Comparison of ENCODE assay signal across 8 cellular contexts in the genomic region with DNA sequence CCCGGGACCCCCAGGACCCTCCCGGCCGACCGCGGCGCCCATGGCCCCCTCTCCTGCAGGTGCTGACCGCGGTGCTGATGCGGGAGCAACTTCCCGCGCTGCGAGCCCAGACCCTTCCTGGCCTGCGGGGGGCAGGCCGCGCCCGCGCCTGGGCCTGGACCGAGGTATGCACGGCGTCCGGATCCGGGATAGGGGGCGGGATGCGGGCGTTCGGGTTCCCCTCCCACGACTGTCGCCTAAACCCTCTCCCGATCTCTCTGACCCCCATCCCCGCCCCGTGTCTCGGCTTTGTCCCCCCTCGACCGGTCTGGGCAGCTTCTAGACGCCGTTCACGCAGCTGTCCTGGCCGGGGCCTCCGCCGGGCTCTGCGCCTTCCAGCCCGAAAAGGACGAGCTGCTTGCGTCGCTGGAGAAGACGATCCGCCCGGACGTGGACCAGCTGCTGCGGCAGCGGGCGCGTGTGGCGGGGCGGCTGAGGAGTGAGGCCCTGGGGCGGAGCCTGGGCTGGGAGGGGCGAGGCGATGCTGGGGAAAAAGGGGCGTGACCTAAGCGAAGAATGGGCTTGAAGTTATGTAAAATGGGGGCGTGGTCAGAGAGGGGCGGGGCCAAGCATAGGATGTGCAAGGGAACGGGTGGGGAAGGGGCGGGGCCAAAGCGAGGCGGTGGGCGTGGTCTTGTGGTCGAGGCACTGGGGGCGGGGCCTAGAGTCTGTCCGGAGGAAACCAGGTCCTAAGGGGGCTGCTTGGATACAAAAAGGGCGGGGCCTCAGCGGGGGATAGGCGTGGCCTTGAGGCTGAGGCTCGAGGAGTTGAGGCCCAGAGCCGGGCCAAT. TPM values are rescaled to one million over a fixed set of nuclear protein-coding genes. Genes with fewer than 3 reads are reported as not detected.
A peak's percentile ranks its signal among the peaks of the same experiment; 100 is the strongest.
DNase-seq lines count a peak whose midpoint lies in the region; ATAC-seq and TF ChIP-seq lines count a peak whose summit lies in the region.

No MANE protein-coding gene starts in this region.

- POLR2A ChIA-PET in naive thymus-derived CD4-positive, alpha-beta T cell (lab: Charles Lee), result interaction anchor here (1.3 to 2.5 kb wide), 3 partner anchors 11 to 28 kb away, joined by 3 to 8 read pairs (median 6); partner anchors contain the start of gene PGLS

- H3K36me3 ChIP-seq in naive thymus-derived CD4-positive, alpha-beta T cell (ENCODE audit: control insufficient read depth in 2 of 3, insufficient read depth in 3 of 3, low read length in 3 of 3), result no peaks in the 10 kb centered on the region

- DNase-seq in AG08396 (ENCODE audit: low spot score), result peak; percentile 99
- peak; percentile 88 for DNase-seq in LoVo (ENCODE audit: low spot score)
- DNase-seq in RPMI7951 (ENCODE audit: low read depth), result peak; percentile 93
- peak; percentile 87 to 90 for DNase-seq in activated T-helper 1 cell treated with anti-CD3 and anti-CD28 coated beads, Interleukin-2, amount 50 U/mL, for 16 hours (ENCODE audit: low read depth in 1 of 2, low spot score in 1 of 2)
- peak; percentile 92 for DNase-seq in fibroblast of mammary gland (ENCODE audit: low read depth)
- DNase-seq in naive thymus-derived CD4-positive, alpha-beta T cell, result peak; percentile 87 to 99 (median 94)
- DNase-seq in stimulated activated CD8-positive, alpha-beta memory T cell treated with anti-CD3 and anti-CD28 coated beads, Interleukin-7, amount 100 ng/mL, for 4 hours (ENCODE audit: low read depth in 2 of 2), result peak; percentile 89 to 94

- peaks cover 0 to 34% (median 0%) of the 10 kb centered on the region in 5 donors for H3K27me3 Mint-ChIP-seq in naive thymus-derived CD4-positive, alpha-beta T cell

- CTCF ChIA-PET in naive thymus-derived CD4-positive, alpha-beta T cell (lab: Charles Lee), result interaction anchor here (0.7 kb wide), 2 partner anchors 15 to 18 kb away, joined by 4 read pairs; no protein-coding TSS in a partner anchor

- no peaks in the 10 kb centered on the region for H3K36me3 Mint-ChIP-seq in naive thymus-derived CD4-positive, alpha-beta T cell

- intact Hi-C loops in naive thymus-derived CD4-positive, alpha-beta T cell (cut with micrococcal nuclease), result loop anchor here (1.0 to 5.0 kb wide), 7 partner anchors 16 to 1663 kb away; partner anchors contain the start of genes COLGALT1 (in 2 of the 2), NR2C2AP (in 1 of the 2), PGLS (in 1 of the 2) and SLC27A1 (in 1 of the 2)

- H3K27ac Mint-ChIP-seq in naive thymus-derived CD4-positive, alpha-beta T cell, result peak overlapping the region; percentile 16 to 81 (median 62)

- no peaks in the 10 kb centered on the region for H3K9me3 ChIP-seq in naive thymus-derived CD4-positive, alpha-beta T cell (ENCODE audit: control insufficient read depth in 2 of 3, low read length in 3 of 3)

- ATAC-seq in GM19467 (IDR thresholded peaks at IDR 0.05; ENCODE audit: unreplicated experiment), result peak; percentile 61
- peak; percentile 100 for ATAC-seq in naive thymus-derived CD4-positive, alpha-beta T cell

- TF ChIP-seq CTCF in fibroblast of mammary gland (conservative IDR thresholded peaks at IDR 0.05; ENCODE audit: control insufficient read depth, insufficient read depth, low read depth, low read length), result no peak

- H3K4me1 Mint-ChIP-seq in naive thymus-derived CD4-positive, alpha-beta T cell, result peaks cover 7 to 23% (median 16%) of the 10 kb centered on the region in 7 donors

- no peaks in the 10 kb centered on the region for H3K27me3 ChIP-seq in naive thymus-derived CD4-positive, alpha-beta T cell (ENCODE audit: control insufficient read depth in 2 of 2, insufficient read depth in 2 of 2, low read length in 2 of 2)

- peaks cover 0 to 2% (median 0%) of the 10 kb centered on the region in 11 donors for H3K9me3 Mint-ChIP-seq in naive thymus-derived CD4-positive, alpha-beta T cell

- H3K27ac ChIP-seq in naive thymus-derived CD4-positive, alpha-beta T cell (ENCODE audit: low read depth, low read length), result peak overlapping the region; percentile 67

- H3K4me3 ChIP-seq in fibroblast of mammary gland (ENCODE audit: control insufficient read depth, low read depth, low read length), result peak overlapping the region; percentile 37
- peak overlapping the region; percentile 68 for H3K4me3 ChIP-seq in naive thymus-derived CD4-positive, alpha-beta T cell (ENCODE audit: low read length)

- H3K4me1 ChIP-seq in naive thymus-derived CD4-positive, alpha-beta T cell (ENCODE audit: control insufficient read depth in 2 of 2, insufficient read depth in 2 of 2, low read length in 2 of 2), result peaks cover 9 to 10% of the 10 kb centered on the region in 2 donors

- H3K4me3 Mint-ChIP-seq in naive thymus-derived CD4-positive, alpha-beta T cell, result peak overlapping the region; percentile 84 to 90 (median 86)

RNA-seq across cellular contexts. Expression of gene COLGALT1, which starts 15.9 kb away (rescaled TPM):
- total RNA-seq in RPMI7951 (2014; rRNA removed; shearing (Covaris generic)), result 90.8 and 101 TPM in 2 replicates
- 10 to 100 TPM; 50.1 to 70.6 (median 61.3) TPM for total RNA-seq in naive thymus-derived CD4-positive, alpha-beta T cell
- 10 to 100 TPM; 13.2 to 23.8 TPM for polyA plus RNA-seq in naive thymus-derived CD4-positive, alpha-beta T cell

RNA-seq across cellular contexts. Expression of gene PGLS, which starts 28.1 kb away (rescaled TPM):
- total RNA-seq in RPMI7951 (2014; rRNA removed; shearing (Covaris generic)), result 52.7 and 66.8 TPM in 2 replicates
- total RNA-seq in naive thymus-derived CD4-positive, alpha-beta T cell, result 10 to 100 TPM; 53.3 to 83.3 (median 74.1) TPM
- polyA plus RNA-seq in naive thymus-derived CD4-positive, alpha-beta T cell, result 10 to 100 TPM; 67.0 to 77.1 TPM

Comparison
In these comparisons a context has a peak if more than half of its experiments do, and no peak if none do; other contexts are left out.
1. Peak in every context shown above with its lines: DNase-seq, ATAC-seq, H3K4me3 ChIP-seq and H3K27ac ChIP-seq.